ENCODE assay signal across 1 cellular context in genomic region chr11:66879583-66879982, GRCh38.
TF ChIP-seq lines count a peak whose summit lies in the region.

No MANE protein-coding gene starts in this region.

TF ChIP-seq in HepG2, 621 proteins besides CTCF, POLR2A, EP300 and RAD21:
- TF ChIP-seq HNRNPL (IDR thresholded peaks at IDR 0.05; ENCODE audit: low read depth, low read length) (no peak), STAG1 (CRISPR knock-in tag; IDR thresholded peaks at IDR 0.05) (no peak), KDM5A (IDR thresholded peaks at IDR 0.05; ENCODE audit: borderline replicate concordance, low read length) (no peak), ZNF253 (CRISPR knock-in tag; IDR thresholded peaks at IDR 0.05; ENCODE audit: borderline replicate concordance) (0 out of 2 replicates have a peak, but pooled peaks have one; percentile 44), HBP1 (CRISPR knock-in tag; IDR thresholded peaks at IDR 0.05; ENCODE audit: low read depth) (no peak), RERE (CRISPR knock-in tag; IDR thresholded peaks at IDR 0.05; ENCODE audit: low read depth) (no peak), AGO2 (optimal IDR thresholded peaks at IDR 0.05; ENCODE audit: low read depth, low read length) (peak; percentile 30), ATF1 (CRISPR knock-in tag; IDR thresholded peaks at IDR 0.05) (no peak), SMC3 (IDR thresholded peaks at IDR 0.05; ENCODE audit: low read length) (no peak), ZNF205 (CRISPR knock-in tag; IDR thresholded peaks at IDR 0.05) (no peak), FOXM1 (CRISPR knock-in tag; IDR thresholded peaks at IDR 0.05) (no peak)
TF ChIP-seq in HepG2: peak in this region for 2.
